Comparison of ENCODE assay signal across 8 cellular contexts in the genomic region with DNA sequence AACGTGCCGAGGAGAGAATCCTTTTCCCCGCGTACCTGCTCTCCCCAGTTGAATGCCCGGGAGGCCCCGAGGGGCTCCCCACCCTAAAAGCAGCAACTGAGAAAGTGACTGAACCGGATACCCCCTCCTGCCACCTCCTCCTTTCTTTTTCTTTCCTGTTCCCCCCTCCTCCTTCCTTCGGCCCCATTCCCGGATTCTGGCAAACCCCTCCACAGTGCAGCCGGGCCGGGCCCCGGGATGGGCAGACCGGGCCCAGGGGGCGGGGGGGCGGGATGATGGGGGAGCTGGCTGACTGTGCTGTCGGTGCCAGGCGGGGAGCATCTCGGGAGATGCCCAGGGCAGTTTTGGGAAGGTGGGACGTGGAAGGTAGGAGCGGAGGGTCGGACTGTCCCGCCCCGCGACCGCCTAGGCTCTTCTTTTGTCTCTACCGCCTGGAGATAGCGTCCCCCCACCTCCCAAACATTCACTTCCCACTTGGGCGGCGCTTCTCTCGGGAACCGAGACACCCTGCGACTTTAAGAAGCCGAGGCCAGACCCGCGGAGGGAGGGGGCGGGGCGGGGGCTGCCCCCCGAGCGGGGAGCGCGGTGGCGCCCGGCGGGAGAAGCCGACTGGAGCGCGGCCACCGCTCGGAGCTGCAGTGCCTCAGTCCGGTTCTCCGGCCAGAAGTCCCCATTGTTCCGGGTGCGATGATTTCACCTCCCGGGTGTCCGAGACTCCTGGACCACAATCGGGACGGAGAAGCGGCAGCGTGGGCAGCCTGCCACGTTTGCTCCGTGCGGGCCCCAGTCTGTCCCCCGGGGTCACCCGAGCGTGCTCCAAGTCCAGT. TPM values are rescaled to one million over a fixed set of nuclear protein-coding genes. Genes with fewer than 3 reads are reported as not detected.
DNase-seq lines count a peak whose midpoint lies in the region; ATAC-seq and TF ChIP-seq lines count a peak whose summit lies in the region.

No MANE protein-coding gene starts in this region.

- no peaks in the 10 kb centered on the region for H3K79me2 ChIP-seq in SK-N-SH (ENCODE audit: insufficient read depth)

- no peaks in the 10 kb centered on the region for H3K9me2 ChIP-seq in SK-N-SH

- H3K4me3 Mint-ChIP-seq in activated naive CD4-positive, alpha-beta T cell treated with anti-CD3 and anti-CD28 coated beads, Interleukin-2, amount 50 U/mL, for 24 hours, result peak overlapping the region; percentile 75

- H3K4me2 ChIP-seq in SK-N-SH, result peak overlapping the region; percentile 90

- H3K4me3 ChIP-seq in SK-N-SH (ENCODE audit: low read depth in 2 of 2, low read length in 1 of 2), result peak overlapping the region; percentile 36 to 59
- peak overlapping the region; percentile 72 for H3K4me3 ChIP-seq in fibroblast of the aortic adventitia (ENCODE audit: low read depth, low read length)

- TF ChIP-seq CTCF in SK-N-SH (IDR thresholded peaks at IDR 0.05) (no peak), fibroblast of the aortic adventitia (IDR thresholded peaks at IDR 0.05; ENCODE audit: insufficient read depth, low read length) (no peak)

- H3K36me3 Mint-ChIP-seq in activated naive CD4-positive, alpha-beta T cell treated with anti-CD3 and anti-CD28 coated beads, Interleukin-2, amount 50 U/mL, for 24 hours, result no peaks in the 10 kb centered on the region
- peaks cover 0 to 38% of the 10 kb centered on the region in 2 donors for H3K36me3 Mint-ChIP-seq in activated naive CD4-positive, alpha-beta T cell treated with anti-CD3 and anti-CD28 coated beads, Interleukin-2, amount 50 U/mL, for 72 hours

- intact Hi-C loops in sciatic nerve (cut with DNase I), result no loop called here

- TF ChIP-seq EP300 in SK-N-SH (IDR thresholded peaks at IDR 0.05; ENCODE audit: borderline replicate concordance in 1 of 2, low read depth in 1 of 2, low read length in 1 of 2), result no peak

- CTCF ChIA-PET in SK-N-SH (lab: Yijun Ruan, JAX), result interaction anchor here (1.0 to 2.4 kb wide), 5 partner anchors 8 to 102 kb away, joined by 3 to 14 read pairs (median 5); partner anchors contain the start of gene DLX1

- H3K9ac ChIP-seq in SK-N-SH, result peak overlapping the region; percentile 27; the same call in 1 of the 2 replicates

- H3F3A ChIP-seq in SK-N-SH (replicated peaks; ENCODE audit: insufficient read depth), result peaks cover 24% of the 10 kb centered on the region

- H3K4me1 Mint-ChIP-seq in activated naive CD4-positive, alpha-beta T cell treated with anti-CD3 and anti-CD28 coated beads, Interleukin-2, amount 50 U/mL, for 24 hours, result peaks cover 34% of the 10 kb centered on the region

- 0 out of 2 replicates have a peak, but pooled peaks cover 18% of the 10 kb centered on the region for H4K20me1 ChIP-seq in SK-N-SH (ENCODE audit: insufficient read depth)

- peaks cover 69% of the 10 kb centered on the region for H3K27me3 ChIP-seq in SK-N-SH (ENCODE audit: insufficient read depth)

- no peaks in the 10 kb centered on the region for H3K9me3 Mint-ChIP-seq in activated naive CD4-positive, alpha-beta T cell treated with anti-CD3 and anti-CD28 coated beads, Interleukin-2, amount 50 U/mL, for 24 hours
- H3K9me3 Mint-ChIP-seq in activated naive CD4-positive, alpha-beta T cell treated with anti-CD3 and anti-CD28 coated beads, Interleukin-2, amount 50 U/mL, for 72 hours, result no peaks in the 10 kb centered on the region

- ATAC-seq in activated naive CD4-positive, alpha-beta T cell treated with anti-CD3 and anti-CD28 coated beads, Interleukin-2, amount 50 U/mL, for 72 hours, result no peak
- ATAC-seq in sciatic nerve (peak; percentile 6), HG03469 (IDR thresholded peaks at IDR 0.05; ENCODE audit: unreplicated experiment) (no peak)

- no peaks in the 10 kb centered on the region for H3K9me3 ChIP-seq in SK-N-SH

- DNase-seq in activated naive CD4-positive, alpha-beta T cell treated with anti-CD3 and anti-CD28 coated beads, Interleukin-2, amount 50 U/mL, for 72 hours (ENCODE audit: low spot score in 2 of 2), result no peak
- DNase-seq in SK-N-SH (peak; percentile 69), fibroblast of the aortic adventitia (ENCODE audit: low read depth) (peak; percentile 41), sciatic nerve (ENCODE audit: low spot score) (peak; percentile 61), COLO668 (lab: John Stamatoyannopoulos, UW; ENCODE audit: unreplicated experiment) (no peak), GDM1 (lab: John Stamatoyannopoulos, UW) (no peak)

- no peak overlapping the region for H3K27ac ChIP-seq in SK-N-SH (ENCODE audit: low read depth in 2 of 2, low read length in 1 of 2)

- no peak overlapping the region for H3K27ac Mint-ChIP-seq in activated naive CD4-positive, alpha-beta T cell treated with anti-CD3 and anti-CD28 coated beads, Interleukin-2, amount 50 U/mL, for 24 hours
- no peak overlapping the region for H3K27ac Mint-ChIP-seq in activated naive CD4-positive, alpha-beta T cell treated with anti-CD3 and anti-CD28 coated beads, Interleukin-2, amount 50 U/mL, for 72 hours

- H3K36me3 ChIP-seq in SK-N-SH (replicated peaks in 1 of 2; ENCODE audit: control insufficient read depth in 1 of 2, insufficient read depth in 2 of 2, low read length in 1 of 2), result no peaks in the 10 kb centered on the region

- WGBS in SK-N-SH (ENCODE audit: low lambda C conversion rate), result 6% methylated on average over 9 of the region's 65 CpGs

- H3K27me3 Mint-ChIP-seq in activated naive CD4-positive, alpha-beta T cell treated with anti-CD3 and anti-CD28 coated beads, Interleukin-2, amount 50 U/mL, for 24 hours, result peaks cover 62% of the 10 kb centered on the region

- H2AFZ ChIP-seq in SK-N-SH (ENCODE audit: low read depth), result peak overlapping the region; percentile 64; the same call in 1 of the 2 replicates

- no peak for TF ChIP-seq RAD21 in SK-N-SH (IDR thresholded peaks at IDR 0.05; ENCODE audit: low read length)

- H3K4me1 ChIP-seq in SK-N-SH (ENCODE audit: control insufficient read depth in 1 of 2, insufficient read depth in 2 of 2, low read depth in 1 of 2, low read length in 1 of 2), result peaks cover 22% of the 10 kb centered on the region in 2 experiments

- POLR2A ChIA-PET in SK-N-SH (lab: Yijun Ruan, JAX), result no interaction called here

TF ChIP-seq in SK-N-SH, 30 proteins besides CTCF, POLR2A, EP300 and RAD21:
- TF ChIP-seq PBX3 (IDR thresholded peaks at IDR 0.05), result no peak
- 0 out of 2 replicates have a peak, but pooled peaks have one; percentile 50 for TF ChIP-seq EZH2phosphoT487 (IDR thresholded peaks at IDR 0.05; ENCODE audit: borderline replicate concordance, low read depth)
- TF ChIP-seq RXRA (IDR thresholded peaks at IDR 0.05; ENCODE audit: borderline replicate concordance, low read depth), result no peak

RNA-seq across cellular contexts. Expression of gene DLX2, which starts 8.2 kb away (rescaled TPM):
- total RNA-seq in activated naive CD4-positive, alpha-beta T cell treated with anti-CD3 and anti-CD28 coated beads, Interleukin-2, amount 50 U/mL, for 72 hours, result not detected
- 0.02 TPM in 2 replicates for polyA plus RNA-seq in SK-N-SH (2012; rRNA removed)
- polyA plus RNA-seq in SK-N-SH (2012; cell fraction: cytosol; rRNA removed), result 0.03 TPM in 2 replicates
- polyA plus RNA-seq in SK-N-SH (2012; cell fraction: nucleus; rRNA removed), result 0.13 and 0.15 TPM in 2 replicates
- total RNA-seq in fibroblast of the aortic adventitia (ENCODE audit: low replicate concordance), result 0.72 TPM in 1 of 2 replicates, not detected in the other
- 0.27 TPM for total RNA-seq in sciatic nerve

RNA-seq across cellular contexts. Expression of gene DLX1, which starts 9.2 kb away (rescaled TPM):
- not detected for total RNA-seq in activated naive CD4-positive, alpha-beta T cell treated with anti-CD3 and anti-CD28 coated beads, Interleukin-2, amount 50 U/mL, for 72 hours
- polyA plus RNA-seq in SK-N-SH (2012; rRNA removed), result 0.07 and 0.13 TPM in 2 replicates
- polyA plus RNA-seq in SK-N-SH (2012; cell fraction: cytosol; rRNA removed), result 0.09 and 0.12 TPM in 2 replicates
- polyA plus RNA-seq in SK-N-SH (2012; cell fraction: nucleus; rRNA removed), result 0.22 and 0.37 TPM in 2 replicates
- total RNA-seq in fibroblast of the aortic adventitia (ENCODE audit: low replicate concordance), result 0.41 and 0.99 TPM in 2 replicates
- total RNA-seq in sciatic nerve, result 0.94 TPM

Comparison
In these comparisons a context has a peak if more than half of its experiments do, and no peak if none do; other contexts are left out.
1. DNase-seq: peak in SK-N-SH (single experiment), fibroblast of the aortic adventitia (single experiment) and sciatic nerve (single experiment); none in activated naive CD4-positive, alpha-beta T cell treated with anti-CD3 and anti-CD28 coated beads, Interleukin-2, amount 50 U/mL, for 72 hours (0 of 2), COLO668 (single experiment) and GDM1 (single experiment).